8 cellular contexts compared by ENCODE assay signal in the genomic region with DNA sequence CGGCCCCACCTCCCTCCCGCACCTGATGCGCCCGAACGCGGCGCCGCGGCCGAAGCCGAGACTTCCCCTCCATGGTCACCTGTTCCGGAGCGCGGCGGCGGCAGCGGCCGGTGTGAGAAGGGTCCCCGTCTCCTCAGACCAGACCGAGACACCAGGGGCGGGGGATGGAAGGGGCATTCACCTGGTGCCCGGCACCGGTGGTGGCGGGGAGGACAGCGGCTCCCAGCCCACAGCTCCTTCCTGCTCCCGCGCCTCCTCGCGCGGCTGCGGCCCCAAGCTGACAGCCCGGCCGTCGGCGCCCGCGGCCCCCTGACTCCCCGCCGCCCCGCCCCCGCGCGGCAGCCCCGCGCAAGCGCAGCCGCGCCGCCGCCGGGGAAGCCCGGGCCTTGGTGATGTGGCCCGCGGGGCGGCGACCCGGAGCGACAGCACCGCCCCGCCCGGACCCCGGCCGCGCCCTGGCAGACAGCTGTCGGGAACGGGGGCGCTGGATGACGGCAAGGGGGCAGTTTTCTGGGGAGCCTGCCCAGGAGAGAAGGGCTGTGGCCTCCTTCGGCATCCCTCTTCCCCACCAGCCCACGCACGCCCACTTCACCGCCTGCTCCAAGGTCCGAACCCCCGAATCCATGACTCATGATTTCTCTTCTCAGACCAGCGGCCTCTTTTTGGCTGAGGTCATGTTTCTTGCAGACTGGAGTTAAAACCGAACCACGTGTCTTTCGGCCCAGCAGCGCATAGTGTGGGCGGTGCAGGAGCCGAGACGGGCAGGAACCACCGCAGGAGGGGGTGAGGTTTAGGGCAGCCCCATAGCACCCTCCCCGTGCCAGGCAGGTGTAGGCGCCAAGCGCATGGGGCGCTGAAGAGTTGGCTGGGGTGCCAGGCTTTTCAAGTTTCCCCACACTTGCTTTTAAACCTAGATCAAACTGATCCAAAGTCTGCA. TPM values are rescaled to one million over a fixed set of nuclear protein-coding genes. Genes with fewer than 3 reads are reported as not detected.
DNase-seq lines count a peak whose midpoint lies in the region; FAIRE-seq and TF ChIP-seq lines count a peak whose summit lies in the region.

A gene with protein sequence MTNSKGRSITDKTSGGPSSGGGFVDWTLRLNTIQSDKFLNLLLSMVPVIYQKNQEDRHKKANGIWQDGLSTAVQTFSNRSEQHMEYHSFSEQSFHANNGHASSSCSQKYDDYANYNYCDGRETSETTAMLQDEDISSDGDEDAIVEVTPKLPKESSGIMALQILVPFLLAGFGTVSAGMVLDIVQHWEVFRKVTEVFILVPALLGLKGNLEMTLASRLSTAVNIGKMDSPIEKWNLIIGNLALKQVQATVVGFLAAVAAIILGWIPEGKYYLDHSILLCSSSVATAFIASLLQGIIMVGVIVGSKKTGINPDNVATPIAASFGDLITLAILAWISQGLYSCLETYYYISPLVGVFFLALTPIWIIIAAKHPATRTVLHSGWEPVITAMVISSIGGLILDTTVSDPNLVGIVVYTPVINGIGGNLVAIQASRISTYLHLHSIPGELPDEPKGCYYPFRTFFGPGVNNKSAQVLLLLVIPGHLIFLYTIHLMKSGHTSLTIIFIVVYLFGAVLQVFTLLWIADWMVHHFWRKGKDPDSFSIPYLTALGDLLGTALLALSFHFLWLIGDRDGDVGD (minus strand): TSS at position 282 of the 937 bp plus-strand sequence. CDS start 29,763 bp downstream, outside the sequence.

- peak within 1 kb of the TSS; percentile 70 for H3K4me3 ChIP-seq in astrocyte of the cerebellum (ENCODE audit: low read depth, low read length)
- H3K4me3 ChIP-seq in retinal pigment epithelial cell (ENCODE audit: low read length): peak within 1 kb of the TSS; percentile 85

- peaks cover 30% of the 10 kb centered on the region for H3K4me1 Mint-ChIP-seq in HFFc6 (ENCODE audit: low read depth)
- peaks cover 24% of the 10 kb centered on the region for H3K4me1 Mint-ChIP-seq in T-helper 2 cell treated with Interferon-gamma antibody and Interleukin-4, amounts not matched to agents 5 μg/mL and 100 μg/mL, for 36 hours (ENCODE audit: low read depth)

- in situ Hi-C loops in astrocyte of the cerebellum (cut with HindIII; ENCODE audit: low sequenced_read_pairs): no loop called here

- DNase-seq in GM12891 (ENCODE audit: insufficient read length, low spot score): peak; percentile 83
- DNase-seq in HFFc6: peak; percentile 92
- DNase-seq in MV-4-11 (lab: John Stamatoyannopoulos, UW): peak; percentile 59
- DNase-seq in T-helper 2 cell treated with Interferon-gamma antibody and Interleukin-4, amounts not matched to agents 5 μg/mL and 100 μg/mL, for 36 hours (ENCODE audit: low spot score): peak; percentile 83
- DNase-seq in astrocyte of the cerebellum (ENCODE audit: low read depth): peak; percentile 71
- peak; percentile 47 to 51 for DNase-seq in hippocampal formation (lab: John Stamatoyannopoulos, UW)
- DNase-seq in retinal pigment epithelial cell (ENCODE audit: low read depth): peak; percentile 96
- no peak for DNase-seq in cortex of kidney (lab: John Stamatoyannopoulos, UW)

- peak within 1 kb of the TSS; percentile 94 for H3K27ac Mint-ChIP-seq in HFFc6
- peak within 1 kb of the TSS; percentile 76 for H3K27ac Mint-ChIP-seq in T-helper 2 cell treated with Interferon-gamma antibody and Interleukin-4, amounts not matched to agents 5 μg/mL and 100 μg/mL, for 36 hours

- H3K36me3 Mint-ChIP-seq in HFFc6 (ENCODE audit: low read depth): no peaks in the 10 kb centered on the region
- no peaks in the 10 kb centered on the region for H3K36me3 Mint-ChIP-seq in T-helper 2 cell treated with Interferon-gamma antibody and Interleukin-4, amounts not matched to agents 5 μg/mL and 100 μg/mL, for 36 hours (ENCODE audit: low read depth)

- H3K4me3 Mint-ChIP-seq in HFFc6: peak within 1 kb of the TSS; percentile 91
- peak within 1 kb of the TSS; percentile 87 for H3K4me3 Mint-ChIP-seq in T-helper 2 cell treated with Interferon-gamma antibody and Interleukin-4, amounts not matched to agents 5 μg/mL and 100 μg/mL, for 36 hours

- H3K27me3 Mint-ChIP-seq in HFFc6 (ENCODE audit: insufficient read depth): peaks cover 8% of the 10 kb centered on the region
- peaks cover 61% of the 10 kb centered on the region for H3K27me3 Mint-ChIP-seq in T-helper 2 cell treated with Interferon-gamma antibody and Interleukin-4, amounts not matched to agents 5 μg/mL and 100 μg/mL, for 36 hours (ENCODE audit: low read depth)

- H3K9me3 Mint-ChIP-seq in HFFc6: no peaks in the 10 kb centered on the region
- H3K9me3 Mint-ChIP-seq in T-helper 2 cell treated with Interferon-gamma antibody and Interleukin-4, amounts not matched to agents 5 μg/mL and 100 μg/mL, for 36 hours: no peaks in the 10 kb centered on the region

- TF ChIP-seq POLR2A in GM12891 (IDR thresholded peaks at IDR 0.05; ENCODE audit: low read depth, low read length): peak; percentile 43; the same call in 1 of the 2 replicates

- FAIRE-seq in GM12891 (lab: Jason Lieb, UNC): peak; percentile 93

- TF ChIP-seq CTCF in HFFc6 (IDR thresholded peaks at IDR 0.05) (peak; percentile 37), astrocyte of the cerebellum (IDR thresholded peaks at IDR 0.05; ENCODE audit: low read depth, low read length, missing control alignments) (no peak), retinal pigment epithelial cell (conservative IDR thresholded peaks at IDR 0.05; ENCODE audit: low read depth, low read length) (peak; percentile 23)

TF ChIP-seq in GM12891, 5 proteins besides CTCF, POLR2A, EP300 and RAD21:
- TF ChIP-seq POLR2AphosphoS5 (IDR thresholded peaks at IDR 0.05; ENCODE audit: low read depth, low read length) (peak; percentile 60; the same call in 1 of the 2 replicates), POU2F2 (IDR thresholded peaks at IDR 0.05; ENCODE audit: low read depth, low read length) (no peak), TAF1 (IDR thresholded peaks at IDR 0.05; ENCODE audit: low read depth, low read length) (peak; percentile 26; the same call in 1 of the 2 replicates), SPI1 (IDR thresholded peaks at IDR 0.05; ENCODE audit: low read depth, low read length) (peak; percentile 30; the same call in 1 of the 2 replicates), PAX5 (IDR thresholded peaks at IDR 0.05; ENCODE audit: insufficient read depth, low read length, severe bottlenecking) (peak; percentile 28)

RNA-seq across cellular contexts. Expression of the gene that starts here (rescaled TPM):
- polyA plus RNA-seq in GM12891 (2012; ENCODE audit: low read depth, missing spikeins): 9.2 TPM
- 1 to 10 TPM; 6.7 to 9.4 (median 7.6) TPM for total RNA-seq in HFFc6 (2021; fragmentation: NEBNext Ultra II Directional; extraction: Animal tissue kit (Norgen Biotek cat#: 25700))
